ENCODE assay signal across 8 cellular contexts in genomic region chr2:32357545-32358482, GRCh38. TPM values are rescaled to one million over a fixed set of nuclear protein-coding genes. Genes with fewer than 3 reads are reported as not detected.
DNase-seq lines count a peak whose midpoint lies in the region; ATAC-seq, FAIRE-seq and TF ChIP-seq lines count a peak whose summit lies in the region.

No MANE protein-coding gene starts in this region.

- CTCF ChIA-PET in A549 (lab: Yijun Ruan, JAX) = interaction anchor here (1.0 kb wide), 1 partner anchor 81 kb away, joined by 3 read pairs; no protein-coding TSS in a partner anchor

- H3K27ac ChIP-seq in A549 = peak overlapping the region; percentile 96
- H3K27ac ChIP-seq in caudate nucleus (ENCODE audit: low read depth, low read length) = peak overlapping the region; percentile 92

- TF ChIP-seq RAD21 in A549 (conservative IDR thresholded peaks at IDR 0.05 in 1 of 2, IDR thresholded peaks at IDR 0.05 in 1 of 2) = no peak

- no peak for TF ChIP-seq POLR2A in A549 (IDR thresholded peaks at IDR 0.05; ENCODE audit: low read length)

- no peak for TF ChIP-seq CTCF in A549 (IDR thresholded peaks at IDR 0.05)

- H3K4me3 ChIP-seq in A549 = peak overlapping the region; percentile 97

- H3K4me2 ChIP-seq in A549 = peak overlapping the region; percentile 94

- peak; percentile 22 to 29 for ATAC-seq in A549
- ATAC-seq in GM18858 (IDR thresholded peaks at IDR 0.05; ENCODE audit: unreplicated experiment) = peak; percentile 0
- ATAC-seq in HG03139 (IDR thresholded peaks at IDR 0.05; ENCODE audit: unreplicated experiment) = peak; percentile 3

- no peak for TF ChIP-seq EP300 in A549 (IDR thresholded peaks at IDR 0.05)

- peaks cover 33% of the 10 kb centered on the region for H3K4me1 ChIP-seq in A549

- DNase-seq in A549 (ENCODE audit: low read depth in 1 of 2, low spot score in 1 of 2) = peak in 1 of 2 experiments; percentile 56
- peak; percentile 14 for DNase-seq in T-helper 9 cell
- peak in 32 of 61 donors; percentile 4 to 61 (median 32) for DNase-seq in caudate nucleus (lab: John Stamatoyannopoulos, UW)
- peak; percentile 47 for DNase-seq in kidney tubule cell (ENCODE audit: low spot score)
- DNase-seq in stimulated activated CD4-positive, alpha-beta T cell treated with anti-CD3 and anti-CD28 coated beads, Interleukin-2, amount 100 ng/mL, for 48 hours = peak; percentile 15 to 30
- no peak for DNase-seq in KG1 (lab: John Stamatoyannopoulos, UW)

- no peak for FAIRE-seq in A549 (lab: Jason Lieb, UNC)

- no peaks in the 10 kb centered on the region for H3K9me3 ChIP-seq in A549

- POLR2A ChIA-PET in A549 (lab: Yijun Ruan, JAX) = interaction anchor here (0.6 to 1.0 kb wide), 4 partner anchors 44 to 192 kb away, joined by 3 to 5 read pairs (median 3); partner anchors contain the start of gene SLC30A6

- 2% methylated on average over 44 of the region's 56 CpGs for WGBS in A549 (ENCODE audit: missing lambda C conversion rate)

TF ChIP-seq in A549, 52 proteins besides CTCF, POLR2A, EP300 and RAD21:
- no peak for TF ChIP-seq ELK1 (IDR thresholded peaks at IDR 0.05; ENCODE audit: low read depth, low read length)
- TF ChIP-seq MAX (IDR thresholded peaks at IDR 0.05) = no peak
- TF ChIP-seq FOSL2 (IDR thresholded peaks at IDR 0.05) = no peak
- no peak for TF ChIP-seq FOSL2 (CRISPR knock-in tag; IDR thresholded peaks at IDR 0.05)
- TF ChIP-seq HOXA7 (CRISPR knock-in tag; IDR thresholded peaks at IDR 0.05) = no peak
- no peak for TF ChIP-seq ZSCAN20 (CRISPR knock-in tag; IDR thresholded peaks at IDR 0.05)
- TF ChIP-seq SMC3 (IDR thresholded peaks at IDR 0.05) = no peak
- no peak for TF ChIP-seq ZFP36 (IDR thresholded peaks at IDR 0.05; ENCODE audit: borderline replicate concordance, partially characterized antibody)
- no peak for TF ChIP-seq NR3C1 (IDR thresholded peaks at IDR 0.05)
- TF ChIP-seq MYC (IDR thresholded peaks at IDR 0.05; ENCODE audit: borderline replicate concordance, low read length) = no peak
- TF ChIP-seq MAZ (IDR thresholded peaks at IDR 0.05; ENCODE audit: borderline replicate concordance, low read depth, low read length) = no peak
- TF ChIP-seq KDM1A (IDR thresholded peaks at IDR 0.05; ENCODE audit: low read depth) = no peak
- no peak for TF ChIP-seq POLR2AphosphoS2 (conservative IDR thresholded peaks at IDR 0.05; ENCODE audit: low read length)
- TF ChIP-seq JUNB (IDR thresholded peaks at IDR 0.05) = no peak
- TF ChIP-seq BHLHE40 (IDR thresholded peaks at IDR 0.05; ENCODE audit: low read depth, low read length) = no peak
- no peak; the same call in none of the 2 replicates for TF ChIP-seq PHF8 (IDR thresholded peaks at IDR 0.05; ENCODE audit: borderline replicate concordance, low read depth)
- TF ChIP-seq EHMT2 (IDR thresholded peaks at IDR 0.05; ENCODE audit: low read depth) = no peak
- TF ChIP-seq FOSB (CRISPR knock-in tag; IDR thresholded peaks at IDR 0.05) = no peak
- no peak for TF ChIP-seq E2F6 (IDR thresholded peaks at IDR 0.05; ENCODE audit: borderline replicate concordance, low read depth)

RNA-seq across cellular contexts. Expression of gene BIRC6, which starts 1.0 kb away (rescaled TPM):
- polyA plus RNA-seq in A549 (2011; rRNA removed) = 111 and 161 TPM in 2 replicates
- 19.1 and 24.1 TPM in 2 replicates for polyA plus RNA-seq in A549 (2012; cell fraction: cytosol; rRNA removed)
- polyA plus RNA-seq in A549 (2012; cell fraction: nucleus; rRNA removed) = 33.0 and 45.7 TPM in 2 replicates
- polyA plus RNA-seq in A549 (2017; fragmentation: RNase III; extraction: RNeasy Plus Mini Kit Qiagen cat#74134 plus additional on column Dnase treatment) = 20.3 to 21.9 TPM (median 21.0 TPM) in 3 replicates
- polyA minus RNA-seq in A549 (2011; rRNA and poly(A)+ RNA removed) = 919 and 960 TPM in 2 replicates
